ENCODE assay signal across 10 cellular contexts in the genomic region with DNA sequence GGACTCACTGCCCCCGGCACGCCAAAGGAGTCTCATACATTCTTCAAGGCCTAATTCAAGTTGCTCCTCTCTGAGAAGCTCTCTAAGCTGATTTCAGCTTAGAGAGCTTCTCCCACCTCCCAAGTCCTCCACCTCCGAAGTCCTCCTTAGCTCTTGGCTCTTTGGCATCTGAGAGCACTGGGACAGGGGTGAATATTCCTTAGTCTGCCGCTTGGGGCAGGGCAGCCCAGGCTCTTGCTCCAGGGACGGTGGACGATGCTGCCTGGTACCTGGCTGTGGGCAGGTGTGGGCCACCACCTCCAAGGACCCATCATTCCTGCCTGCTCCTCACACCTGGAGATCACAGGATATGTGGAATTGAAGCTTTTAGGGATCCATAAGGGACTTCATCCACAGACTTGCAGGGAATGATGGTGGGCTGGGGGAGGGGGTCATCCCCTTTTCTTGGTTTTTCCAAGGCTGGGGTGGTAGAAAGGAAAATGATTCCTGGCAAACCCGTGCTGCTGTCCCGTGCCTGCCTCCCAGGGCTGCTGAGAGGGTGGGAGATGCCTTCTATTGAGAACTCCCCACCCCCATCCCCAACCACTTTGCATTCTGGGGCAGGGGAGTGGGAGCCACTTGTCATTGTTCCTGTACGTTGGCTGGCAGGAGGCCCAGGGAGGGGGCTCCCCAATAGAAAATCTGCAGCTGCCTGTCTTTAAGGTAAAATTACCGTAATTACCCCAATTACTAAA. TPM values are rescaled to one million over a fixed set of nuclear protein-coding genes. Genes with fewer than 3 reads are reported as not detected.
DNase-seq lines count a peak whose midpoint lies in the region; FAIRE-seq and TF ChIP-seq lines count a peak whose summit lies in the region.
"Had no signal": no experiment of that assay in that cellular context is flagged by ENCODE, and none has a peak within 500 bp of the region (broad histone marks: within the 10 kb centered on the region; RNA-seq: fewer than 3 reads in every experiment).

No MANE protein-coding gene starts in this region.

- H3K4me1 Mint-ChIP-seq in neural crest cell = no peaks in the 10 kb centered on the region

- intact Hi-C loops in endothelial cell of umbilical vein (cut with micrococcal nuclease) = no loop called here

- H3K9me3 Mint-ChIP-seq in neural crest cell = no peaks in the 10 kb centered on the region

- H3K9ac ChIP-seq in endothelial cell of umbilical vein (replicated peaks; ENCODE audit: extremely low read depth, insufficient read depth, low read length) = no peak overlapping the region

- H3K27ac Mint-ChIP-seq in neural crest cell (ENCODE audit: unreplicated experiment) = no peak overlapping the region

- no peak for TF ChIP-seq EP300 in suprapubic skin (IDR thresholded peaks at IDR 0.05)

- no peaks in the 10 kb centered on the region for H3K9me1 ChIP-seq in endothelial cell of umbilical vein (replicated peaks; ENCODE audit: control insufficient read depth, extremely low read depth, insufficient read depth, low read length)

- H3K27ac ChIP-seq in endothelial cell of umbilical vein (ENCODE audit: insufficient read depth, low read depth, low read length) (no peak overlapping the region), suprapubic skin (no peak overlapping the region)

- no peaks in the 10 kb centered on the region for H4K20me1 ChIP-seq in endothelial cell of umbilical vein (replicated peaks; ENCODE audit: control insufficient read depth, extremely low read depth, insufficient read depth, low read length)

- dilution Hi-C loops in endothelial cell of umbilical vein (cut with MboI; ENCODE audit: extremely low pct_ligation_motif_present, low sequenced_read_pairs) = no loop called here

- H3K27me3 ChIP-seq in endothelial cell of umbilical vein (ENCODE audit: control insufficient read depth in 2 of 2, insufficient read depth in 2 of 2, low read length in 2 of 2) (peaks cover 4 to 8% of the 10 kb centered on the region in 2 experiments), suprapubic skin (peaks cover 58% of the 10 kb centered on the region)

- no peaks in the 10 kb centered on the region for H3K36me3 Mint-ChIP-seq in neural crest cell (ENCODE audit: low read depth)

- peaks cover 64% of the 10 kb centered on the region for H3K27me3 Mint-ChIP-seq in neural crest cell (ENCODE audit: low read depth)

- no peak overlapping the region for H3K4me3 Mint-ChIP-seq in neural crest cell

- DNase-seq in DMS 273 (lab: John Stamatoyannopoulos, UW; ENCODE audit: unreplicated experiment) = peak; percentile 35
- DNase-seq in DMS 273 treated with DMSO at 0.1 percent for 48 hours (lab: John Stamatoyannopoulos, UW) = no peak
- peak; percentile 38 for DNase-seq in M059J (ENCODE audit: low read depth)
- DNase-seq in activated CD4-positive, alpha-beta T cell treated with anti-CD3 and anti-CD28 coated beads for 1 hour = peak; percentile 12
- peak; percentile 16 for DNase-seq in endothelial cell of umbilical vein (ENCODE audit: low read depth, low spot score)
- peak; percentile 20 for DNase-seq in neural crest cell (ENCODE audit: low read depth, low spot score)
- DNase-seq in NOMO-1 treated with dmso at 0.1 percent for 144 hours (lab: John Stamatoyannopoulos, UW; ENCODE audit: unreplicated experiment) = no peak
- no peak for DNase-seq in suprapubic skin (ENCODE audit: low spot score in 2 of 2)

- H3K4me3 ChIP-seq in endothelial cell of umbilical vein (replicated peaks in 1 of 3; ENCODE audit: insufficient read depth in 1 of 3, low read depth in 1 of 3, low read length in 3 of 3) (no peak overlapping the region), suprapubic skin (no peak overlapping the region)

- H3K36me3 ChIP-seq in endothelial cell of umbilical vein (ENCODE audit: control insufficient read depth in 2 of 2, extremely low read depth in 1 of 2, insufficient read depth in 2 of 2, low read length in 2 of 2) (no peaks in the 10 kb centered on the region), suprapubic skin (no peaks in the 10 kb centered on the region)

- CTCF ChIA-PET in endothelial cell of umbilical vein (lab: Charles Lee) = interaction anchor here (0.6 to 3.3 kb wide), 33 partner anchors 9 to 423 kb away, joined by 3 to 41 read pairs (median 4); no protein-coding TSS in a partner anchor

- peak; percentile 63 for FAIRE-seq in endothelial cell of umbilical vein (lab: Jason Lieb, UNC)
- FAIRE-seq: A204.1 had no signal

- no TSS peak for BruUV-seq in endothelial cell of umbilical vein (replicated peaks; lab: Mats Ljungman, UMichigan)

- POLR2A ChIA-PET in endothelial cell of umbilical vein (lab: Charles Lee) = no interaction called here

- H3K9me3 ChIP-seq in endothelial cell of umbilical vein (replicated peaks; ENCODE audit: control insufficient read depth, insufficient read depth, low read length) (no peaks in the 10 kb centered on the region), suprapubic skin (no peaks in the 10 kb centered on the region)

- no peak overlapping the region for H3K4me2 ChIP-seq in endothelial cell of umbilical vein (ENCODE audit: insufficient read depth, low read length)

- H2AFZ ChIP-seq in endothelial cell of umbilical vein (ENCODE audit: low read depth, low read length) = no peak overlapping the region

- WGBS in suprapubic skin = 16% methylated on average over 8 of the region's 10 CpGs

- no peaks in the 10 kb centered on the region for H3K79me2 ChIP-seq in endothelial cell of umbilical vein (ENCODE audit: control insufficient read depth, insufficient read depth, low read length)

- H3K4me1 ChIP-seq in endothelial cell of umbilical vein (ENCODE audit: control insufficient read depth, extremely low read depth, insufficient read depth, low read length) (no peaks in the 10 kb centered on the region), suprapubic skin (no peaks in the 10 kb centered on the region)

- TF ChIP-seq CTCF in endothelial cell of umbilical vein (IDR thresholded peaks at IDR 0.05; ENCODE audit: extremely low read depth in 1 of 2, insufficient read depth in 1 of 2, low read depth in 1 of 2, low read length in 2 of 2) (peak; percentile 52 to 69), neural crest cell (conservative IDR thresholded peaks at IDR 0.05) (peak; percentile 68), suprapubic skin (IDR thresholded peaks at IDR 0.05) (peak in 1 of 2 donors; percentile 46)

- TF ChIP-seq POLR2A in endothelial cell of umbilical vein (IDR thresholded peaks at IDR 0.05; ENCODE audit: low read depth, low read length) = no peak
- no peak for TF ChIP-seq POLR2A in suprapubic skin (IDR thresholded peaks at IDR 0.05)

TF ChIP-seq in endothelial cell of umbilical vein, 7 proteins besides CTCF, POLR2A, EP300 and RAD21:
- TF ChIP-seq EZH2 (IDR thresholded peaks at IDR 0.05; ENCODE audit: borderline replicate concordance, low read depth, low read length, severe bottlenecking) (no peak), GATA2 (IDR thresholded peaks at IDR 0.05; ENCODE audit: insufficient read depth, insufficient read length, low read depth, low read length) (no peak), MYC (IDR thresholded peaks at IDR 0.05; ENCODE audit: low read depth, low read length) (no peak), JUN (IDR thresholded peaks at IDR 0.05; ENCODE audit: borderline replicate concordance, insufficient read depth, insufficient read length, low read depth) (no peak), POLR2AphosphoS5 (IDR thresholded peaks at IDR 0.05; ENCODE audit: insufficient read depth, low read depth, low read length) (no peak), FOS (IDR thresholded peaks at IDR 0.05; ENCODE audit: borderline replicate concordance, insufficient read depth, low read length) (no peak)
- TF ChIP-seq, protein P1, sequence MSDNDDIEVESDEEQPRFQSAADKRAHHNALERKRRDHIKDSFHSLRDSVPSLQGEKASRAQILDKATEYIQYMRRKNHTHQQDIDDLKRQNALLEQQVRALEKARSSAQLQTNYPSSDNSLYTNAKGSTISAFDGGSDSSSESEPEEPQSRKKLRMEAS (IDR thresholded peaks at IDR 0.05; ENCODE audit: insufficient read depth, insufficient read length) = no peak

RNA-seq across cellular contexts. Expression of a gene that starts 57.4 kb away (rescaled TPM):
- total RNA-seq in M059J (2014; rRNA removed; shearing (Covaris generic)) = 0.64 TPM in 1 of 2 replicates, not detected in the other
- total RNA-seq in endothelial cell of umbilical vein (0.12 and 0.20 TPM in 2 replicates), neural crest cell (not detected in 2 replicates), suprapubic skin (100 to 1,000 TPM in 2 of 4 donors, 10 to 100 TPM in 2; 30.2 to 139 (median 74.5) TPM)
- polyA plus RNA-seq in endothelial cell of umbilical vein = 0.10 and 0.18 TPM in 2 replicates
- 0.05 and 0.17 TPM in 2 replicates for polyA plus RNA-seq in endothelial cell of umbilical vein (2011; cell fraction: cytosol; rRNA removed)
- 0.90 and 1.3 TPM in 2 replicates for polyA plus RNA-seq in endothelial cell of umbilical vein (2011; cell fraction: nucleus; rRNA removed)
- 1.1 and 1.9 TPM in 2 replicates for polyA plus RNA-seq in endothelial cell of umbilical vein (2012)
- polyA minus RNA-seq in endothelial cell of umbilical vein = 0.11 and 0.53 TPM in 2 replicates
- not detected for polyA minus RNA-seq in endothelial cell of umbilical vein (2011; cell fraction: cytosol; rRNA and poly(A)+ RNA removed)
- polyA minus RNA-seq in endothelial cell of umbilical vein (2011; cell fraction: nucleus; rRNA and poly(A)+ RNA removed) = not detected in 2 replicates
- total RNA-seq: T-helper 2 cell treated with Interferon-gamma antibody and Interleukin-4, amounts not matched to agents 100 ng/mL and 5 ng/mL, for 36 hours had no signal

Comparison
In these comparisons a context has a peak if more than half of its experiments do, and no peak if none do; other contexts are left out.
1. DNase-seq: peak in DMS 273 (single experiment), M059J (single experiment), activated CD4-positive, alpha-beta T cell treated with anti-CD3 and anti-CD28 coated beads for 1 hour (single experiment), endothelial cell of umbilical vein (single experiment) and neural crest cell (single experiment); none in DMS 273 treated with DMSO at 0.1 percent for 48 hours (single experiment), NOMO-1 treated with dmso at 0.1 percent for 144 hours (single experiment) and suprapubic skin (0 of 2).
2. RNA of a gene that starts 57.4 kb away (total RNA-seq): 30.2 to 139 TPM in suprapubic skin; 0.64 TPM in M059J, 0.12 to 0.20 TPM in endothelial cell of umbilical vein and not detected in neural crest cell; every median in the first group is over 10 times any median in the second.